1 cellular context compared by ENCODE assay signal in genomic region chr1:151108331-151108730, GRCh38.
TF ChIP-seq lines count a peak whose summit lies in the region.

No MANE protein-coding gene starts in this region.

TF ChIP-seq in HepG2, 621 proteins besides CTCF, POLR2A, EP300 and RAD21 (continues in another document):
- no peak for TF ChIP-seq ESRRA (CRISPR knock-in tag; IDR thresholded peaks at IDR 0.05; ENCODE audit: low read depth)
- no peak for TF ChIP-seq TRIM24 (CRISPR knock-in tag; IDR thresholded peaks at IDR 0.05)
- peak; percentile 68 for TF ChIP-seq NR2F6 (IDR thresholded peaks at IDR 0.05)
- TF ChIP-seq NR2F6 (CRISPR knock-in tag; IDR thresholded peaks at IDR 0.05), result peak; percentile 82
- no peak for TF ChIP-seq POLR2G (IDR thresholded peaks at IDR 0.05; ENCODE audit: low read depth, low read length)
- no peak for TF ChIP-seq ZFP91 (CRISPR knock-in tag; IDR thresholded peaks at IDR 0.05; ENCODE audit: borderline replicate concordance)
- peak; percentile 95 for TF ChIP-seq ZNF460 (CRISPR knock-in tag; IDR thresholded peaks at IDR 0.05; ENCODE audit: borderline replicate concordance)
- TF ChIP-seq PHF5A (CRISPR knock-in tag; IDR thresholded peaks at IDR 0.05; ENCODE audit: low read depth, unreplicated experiment), result no peak
- TF ChIP-seq HMG20A (CRISPR knock-in tag; IDR thresholded peaks at IDR 0.05; ENCODE audit: borderline replicate concordance), result peak; percentile 37; the same call in 1 of the 2 replicates
- no peak for TF ChIP-seq ATM (IDR thresholded peaks at IDR 0.05; ENCODE audit: borderline replicate concordance)
- no peak for TF ChIP-seq ZNF225 (CRISPR knock-in tag; IDR thresholded peaks at IDR 0.05)
- peak; percentile 58; the same call in 1 of the 2 replicates for TF ChIP-seq ZNF331 (CRISPR knock-in tag; IDR thresholded peaks at IDR 0.05)
- TF ChIP-seq HNF1B (CRISPR knock-in tag; IDR thresholded peaks at IDR 0.05), result peak; percentile 33; the same call in 1 of the 2 replicates
- TF ChIP-seq REL (CRISPR knock-in tag; conservative IDR thresholded peaks at IDR 0.05), result no peak
- 0 out of 2 replicates have a peak, but pooled peaks have one; percentile 20 for TF ChIP-seq POGZ (CRISPR knock-in tag; IDR thresholded peaks at IDR 0.05)
- no peak for TF ChIP-seq ZNF710 (CRISPR knock-in tag; IDR thresholded peaks at IDR 0.05; ENCODE audit: borderline replicate concordance)
- TF ChIP-seq FOSL1 (CRISPR knock-in tag; IDR thresholded peaks at IDR 0.05; ENCODE audit: borderline replicate concordance), result peak; percentile 87
- TF ChIP-seq, protein P1, sequence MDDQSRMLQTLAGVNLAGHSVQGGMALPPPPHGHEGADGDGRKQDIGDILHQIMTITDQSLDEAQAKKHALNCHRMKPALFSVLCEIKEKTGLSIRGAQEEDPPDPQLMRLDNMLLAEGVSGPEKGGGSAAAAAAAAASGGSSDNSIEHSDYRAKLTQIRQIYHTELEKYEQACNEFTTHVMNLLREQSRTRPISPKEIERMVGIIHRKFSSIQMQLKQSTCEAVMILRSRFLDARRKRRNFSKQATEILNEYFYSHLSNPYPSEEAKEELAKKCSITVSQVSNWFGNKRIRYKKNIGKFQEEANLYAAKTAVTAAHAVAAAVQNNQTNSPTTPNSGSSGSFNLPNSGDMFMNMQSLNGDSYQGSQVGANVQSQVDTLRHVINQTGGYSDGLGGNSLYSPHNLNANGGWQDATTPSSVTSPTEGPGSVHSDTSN (CRISPR knock-in tag; IDR thresholded peaks at IDR 0.05; ENCODE audit: borderline replicate concordance), result no peak
- peak; percentile 96 for TF ChIP-seq ZMYM2 (CRISPR knock-in tag; IDR thresholded peaks at IDR 0.05)
- no peak for TF ChIP-seq CCAR2 (optimal IDR thresholded peaks at IDR 0.05; ENCODE audit: low read depth, low read length)
- TF ChIP-seq ZNF614 (CRISPR knock-in tag; IDR thresholded peaks at IDR 0.05; ENCODE audit: borderline replicate concordance), result no peak
- TF ChIP-seq ZNF12 (CRISPR knock-in tag; IDR thresholded peaks at IDR 0.05), result 0 out of 2 replicates have a peak, but pooled peaks have one; percentile 57
- TF ChIP-seq, protein P2, sequence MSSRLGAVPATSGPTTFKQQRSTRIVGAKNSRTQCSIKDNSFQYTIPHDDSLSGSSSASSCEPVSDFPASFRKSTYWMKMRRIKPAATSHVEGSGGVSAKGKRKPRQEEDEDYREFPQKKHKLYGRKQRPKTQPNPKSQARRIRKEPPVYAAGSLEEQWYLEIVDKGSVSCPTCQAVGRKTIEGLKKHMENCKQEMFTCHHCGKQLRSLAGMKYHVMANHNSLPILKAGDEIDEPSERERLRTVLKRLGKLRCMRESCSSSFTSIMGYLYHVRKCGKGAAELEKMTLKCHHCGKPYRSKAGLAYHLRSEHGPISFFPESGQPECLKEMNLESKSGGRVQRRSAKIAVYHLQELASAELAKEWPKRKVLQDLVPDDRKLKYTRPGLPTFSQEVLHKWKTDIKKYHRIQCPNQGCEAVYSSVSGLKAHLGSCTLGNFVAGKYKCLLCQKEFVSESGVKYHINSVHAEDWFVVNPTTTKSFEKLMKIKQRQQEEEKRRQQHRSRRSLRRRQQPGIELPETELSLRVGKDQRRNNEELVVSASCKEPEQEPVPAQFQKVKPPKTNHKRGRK (CRISPR knock-in tag; IDR thresholded peaks at IDR 0.05), result no peak
- TF ChIP-seq SAP130 (CRISPR knock-in tag; IDR thresholded peaks at IDR 0.05; ENCODE audit: low read depth), result peak; percentile 36; the same call in 1 of the 2 replicates
- no peak; the same call in 1 of the 2 replicates for TF ChIP-seq ZNF3 (CRISPR knock-in tag; IDR thresholded peaks at IDR 0.05)
- TF ChIP-seq ZNF644 (CRISPR knock-in tag; IDR thresholded peaks at IDR 0.05; ENCODE audit: low read depth), result peak; percentile 64; the same call in 1 of the 2 replicates
- TF ChIP-seq, protein P3, sequence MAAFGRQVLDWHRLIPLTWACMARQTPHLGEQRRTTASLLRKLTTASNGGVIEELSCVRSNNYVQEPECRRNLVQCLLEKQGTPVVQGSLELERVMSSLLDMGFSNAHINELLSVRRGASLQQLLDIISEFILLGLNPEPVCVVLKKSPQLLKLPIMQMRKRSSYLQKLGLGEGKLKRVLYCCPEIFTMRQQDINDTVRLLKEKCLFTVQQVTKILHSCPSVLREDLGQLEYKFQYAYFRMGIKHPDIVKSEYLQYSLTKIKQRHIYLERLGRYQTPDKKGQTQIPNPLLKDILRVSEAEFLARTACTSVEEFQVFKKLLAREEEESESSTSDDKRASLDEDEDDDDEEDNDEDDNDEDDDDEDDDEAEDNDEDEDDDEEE (CRISPR knock-in tag; IDR thresholded peaks at IDR 0.05), result no peak
- peak; percentile 89 for TF ChIP-seq ZNF646 (CRISPR knock-in tag; IDR thresholded peaks at IDR 0.05)
- TF ChIP-seq FLYWCH1 (CRISPR knock-in tag; IDR thresholded peaks at IDR 0.05), result no peak
- TF ChIP-seq CHCHD3 (CRISPR knock-in tag; IDR thresholded peaks at IDR 0.05), result no peak
- TF ChIP-seq ZNF7 (CRISPR knock-in tag; IDR thresholded peaks at IDR 0.05), result no peak
- TF ChIP-seq SOX5 (CRISPR knock-in tag; IDR thresholded peaks at IDR 0.05; ENCODE audit: borderline replicate concordance), result peak; percentile 56; the same call in 1 of the 2 replicates
- TF ChIP-seq WIZ (CRISPR knock-in tag; IDR thresholded peaks at IDR 0.05), result no peak
- no peak for TF ChIP-seq MAFK (conservative IDR thresholded peaks at IDR 0.05 in 1 of 2, IDR thresholded peaks at IDR 0.05 in 1 of 2; ENCODE audit: low read length in 2 of 2)
- TF ChIP-seq, protein P4, sequence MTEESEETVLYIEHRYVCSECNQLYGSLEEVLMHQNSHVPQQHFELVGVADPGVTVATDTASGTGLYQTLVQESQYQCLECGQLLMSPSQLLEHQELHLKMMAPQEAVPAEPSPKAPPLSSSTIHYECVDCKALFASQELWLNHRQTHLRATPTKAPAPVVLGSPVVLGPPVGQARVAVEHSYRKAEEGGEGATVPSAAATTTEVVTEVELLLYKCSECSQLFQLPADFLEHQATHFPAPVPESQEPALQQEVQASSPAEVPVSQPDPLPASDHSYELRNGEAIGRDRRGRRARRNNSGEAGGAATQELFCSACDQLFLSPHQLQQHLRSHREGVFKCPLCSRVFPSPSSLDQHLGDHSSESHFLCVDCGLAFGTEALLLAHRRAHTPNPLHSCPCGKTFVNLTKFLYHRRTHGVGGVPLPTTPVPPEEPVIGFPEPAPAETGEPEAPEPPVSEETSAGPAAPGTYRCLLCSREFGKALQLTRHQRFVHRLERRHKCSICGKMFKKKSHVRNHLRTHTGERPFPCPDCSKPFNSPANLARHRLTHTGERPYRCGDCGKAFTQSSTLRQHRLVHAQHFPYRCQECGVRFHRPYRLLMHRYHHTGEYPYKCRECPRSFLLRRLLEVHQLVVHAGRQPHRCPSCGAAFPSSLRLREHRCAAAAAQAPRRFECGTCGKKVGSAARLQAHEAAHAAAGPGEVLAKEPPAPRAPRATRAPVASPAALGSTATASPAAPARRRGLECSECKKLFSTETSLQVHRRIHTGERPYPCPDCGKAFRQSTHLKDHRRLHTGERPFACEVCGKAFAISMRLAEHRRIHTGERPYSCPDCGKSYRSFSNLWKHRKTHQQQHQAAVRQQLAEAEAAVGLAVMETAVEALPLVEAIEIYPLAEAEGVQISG (CRISPR knock-in tag; IDR thresholded peaks at IDR 0.05), result 0 out of 2 replicates have a peak, but pooled peaks have one; percentile 14
- no peak for TF ChIP-seq PRPF4 (IDR thresholded peaks at IDR 0.05; ENCODE audit: low read depth, low read length, poor library complexity, severe bottlenecking)
- TF ChIP-seq CC2D1A (CRISPR knock-in tag; IDR thresholded peaks at IDR 0.05), result no peak
- no peak for TF ChIP-seq HMGXB4 (CRISPR knock-in tag; IDR thresholded peaks at IDR 0.05; ENCODE audit: borderline replicate concordance in 1 of 2, low read depth in 1 of 2)
- TF ChIP-seq SNAPC2 (CRISPR knock-in tag; IDR thresholded peaks at IDR 0.05), result no peak
- no peak for TF ChIP-seq MZF1 (CRISPR knock-in tag; IDR thresholded peaks at IDR 0.05; ENCODE audit: borderline replicate concordance)
